13 cellular contexts compared by ENCODE assay signal in genomic region chr1:212515329-212515760, GRCh38.
A peak's percentile ranks its signal among the peaks of the same experiment; 100 is the strongest.
DNase-seq lines count a peak whose midpoint lies in the region; ATAC-seq, FAIRE-seq and TF ChIP-seq lines count a peak whose summit lies in the region.
"Had no signal": no experiment of that assay in that cellular context is flagged by ENCODE, and none has a peak within 500 bp of the region (broad histone marks: within the 10 kb centered on the region; RNA-seq: fewer than 3 reads in every experiment).

No MANE protein-coding gene starts in this region.

- 73 to 79% methylated on average over 12 of the region's 12 CpGs for WGBS in pancreas, 2 donors

- intact Hi-C loops in pancreas (cut with DNase I) = no loop called here
- intact Hi-C loops in mucosa of descending colon (cut with DNase I, micrococcal nuclease) = no loop called here

- no peaks in the 10 kb centered on the region for H3K9me3 ChIP-seq in ES-I3 (ENCODE audit: control insufficient read depth, insufficient read depth, low read length)
- H3K9me3 ChIP-seq in pancreas = no peaks in the 10 kb centered on the region
- H3K9me3 ChIP-seq in mucosa of descending colon = no peaks in the 10 kb centered on the region
- H3K9me3 ChIP-seq: BLaER1, esophagus squamous epithelium had no signal

- H3K4me1 ChIP-seq in ES-I3 (ENCODE audit: insufficient read depth, low read length) (peaks cover 9% of the 10 kb centered on the region; the same call in 1 of the 2 replicates), pancreas (no peaks in the 10 kb centered on the region), mucosa of descending colon (ENCODE audit: low read depth) (peaks cover 20% of the 10 kb centered on the region)

- H3K27me3 ChIP-seq in pancreas = no peaks in the 10 kb centered on the region
- H3K27me3 ChIP-seq: BLaER1 had no signal

- TF ChIP-seq CTCF in pancreas (IDR thresholded peaks at IDR 0.05) = no peak
- no peak for TF ChIP-seq CTCF in mucosa of descending colon (IDR thresholded peaks at IDR 0.05)

- ATAC-seq in pancreas (peak in 3 of 4 donors; percentile 7 to 33 (median 15)), HG03342 (IDR thresholded peaks at IDR 0.05; ENCODE audit: unreplicated experiment) (no peak), mucosa of descending colon (no peak), GM18520 (IDR thresholded peaks at IDR 0.05; ENCODE audit: unreplicated experiment) (no peak), GM19395 (IDR thresholded peaks at IDR 0.05; ENCODE audit: unreplicated experiment) (no peak)

- no peak overlapping the region for H3K27ac ChIP-seq in pancreas
- H3K27ac ChIP-seq: BLaER1, esophagus squamous epithelium had no signal

- H3K4me3 ChIP-seq in pancreas = peak overlapping the region in 1 of 4 donors; percentile 30
- no peak overlapping the region for H3K4me3 ChIP-seq in mucosa of descending colon
- H3K4me3 ChIP-seq: BLaER1 had no signal

- no peak for FAIRE-seq in pancreas (lab: Jason Lieb, UNC)

- peak overlapping the region; percentile 20; the same call in 1 of the 2 replicates for H3K9ac ChIP-seq in ES-I3 (ENCODE audit: low read depth, low read length)
- H3K9ac ChIP-seq: BLaER1 had no signal

- no peaks in the 10 kb centered on the region for H3K36me3 ChIP-seq in ES-I3 (ENCODE audit: insufficient read depth, low read length)
- no peaks in the 10 kb centered on the region for H3K36me3 ChIP-seq in pancreas
- no peaks in the 10 kb centered on the region for H3K36me3 ChIP-seq in mucosa of descending colon (ENCODE audit: low read depth)
- H3K36me3 ChIP-seq: BLaER1, esophagus squamous epithelium had no signal

- peak; percentile 13 for DNase-seq in NCI-H2081 treated with DMSO at 0.1 percent for 48 hours (lab: John Stamatoyannopoulos, UW)
- DNase-seq in ecto neural progenitor cell (ENCODE audit: low spot score) = peak; percentile 60
- DNase-seq in pancreas = no peak
- no peak for DNase-seq in mucosa of descending colon
- DNase-seq: esophagus squamous epithelium, GF-D8, KG1, NCI-H510A had no signal

Comparison
In these comparisons a context has a peak if more than half of its experiments do, and no peak if none do; other contexts are left out.
1. DNase-seq: peak in NCI-H2081 treated with DMSO at 0.1 percent for 48 hours (single experiment) and ecto neural progenitor cell (single experiment); none in pancreas (0 of 6) and mucosa of descending colon (0 of 3).
2. ATAC-seq: peak in pancreas (3 of 4); none in HG03342 (single experiment), mucosa of descending colon (single experiment), GM18520 (single experiment) and GM19395 (single experiment).